Comparison of ENCODE assay signal across 1 cellular context in the genomic region with DNA sequence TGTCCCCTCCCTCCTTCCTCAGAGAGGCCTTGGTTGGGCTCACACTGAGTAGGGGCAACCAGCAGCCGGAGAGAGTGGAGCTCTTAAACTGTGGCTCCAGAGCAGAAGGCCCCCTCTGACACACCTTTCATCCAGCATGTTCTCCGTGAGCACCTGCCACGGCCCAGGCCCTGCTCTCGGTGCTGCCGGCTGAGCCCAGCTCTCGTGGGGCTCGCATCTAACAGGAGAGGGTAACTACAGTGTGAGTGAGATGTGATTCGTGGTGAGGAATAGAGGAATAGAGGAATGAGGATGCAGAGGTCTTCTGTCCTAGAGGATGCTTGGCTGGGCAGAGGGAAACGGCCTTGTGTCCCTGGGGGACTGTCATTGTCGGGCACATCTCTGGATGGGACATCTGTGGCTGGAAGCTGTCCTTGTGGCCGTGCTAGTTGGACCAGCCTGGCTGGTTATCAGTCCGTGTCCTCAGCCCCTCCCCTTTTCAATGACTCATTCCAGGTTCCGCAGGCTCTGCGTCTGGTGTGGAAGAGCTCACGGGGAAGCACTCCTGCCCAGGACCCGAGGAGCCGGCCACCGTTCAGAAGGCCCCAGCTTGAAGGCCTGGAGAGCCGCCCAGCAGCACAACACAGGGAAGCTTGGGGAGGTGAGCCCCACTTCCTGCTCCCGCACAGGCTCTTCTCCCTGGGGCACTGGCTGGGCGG.
TF ChIP-seq lines count a peak whose summit lies in the region.

No MANE protein-coding gene starts in this region.

TF ChIP-seq in GM23338, 12 proteins besides CTCF, POLR2A, EP300 and RAD21 (continued from another document):
- TF ChIP-seq, protein P1, sequence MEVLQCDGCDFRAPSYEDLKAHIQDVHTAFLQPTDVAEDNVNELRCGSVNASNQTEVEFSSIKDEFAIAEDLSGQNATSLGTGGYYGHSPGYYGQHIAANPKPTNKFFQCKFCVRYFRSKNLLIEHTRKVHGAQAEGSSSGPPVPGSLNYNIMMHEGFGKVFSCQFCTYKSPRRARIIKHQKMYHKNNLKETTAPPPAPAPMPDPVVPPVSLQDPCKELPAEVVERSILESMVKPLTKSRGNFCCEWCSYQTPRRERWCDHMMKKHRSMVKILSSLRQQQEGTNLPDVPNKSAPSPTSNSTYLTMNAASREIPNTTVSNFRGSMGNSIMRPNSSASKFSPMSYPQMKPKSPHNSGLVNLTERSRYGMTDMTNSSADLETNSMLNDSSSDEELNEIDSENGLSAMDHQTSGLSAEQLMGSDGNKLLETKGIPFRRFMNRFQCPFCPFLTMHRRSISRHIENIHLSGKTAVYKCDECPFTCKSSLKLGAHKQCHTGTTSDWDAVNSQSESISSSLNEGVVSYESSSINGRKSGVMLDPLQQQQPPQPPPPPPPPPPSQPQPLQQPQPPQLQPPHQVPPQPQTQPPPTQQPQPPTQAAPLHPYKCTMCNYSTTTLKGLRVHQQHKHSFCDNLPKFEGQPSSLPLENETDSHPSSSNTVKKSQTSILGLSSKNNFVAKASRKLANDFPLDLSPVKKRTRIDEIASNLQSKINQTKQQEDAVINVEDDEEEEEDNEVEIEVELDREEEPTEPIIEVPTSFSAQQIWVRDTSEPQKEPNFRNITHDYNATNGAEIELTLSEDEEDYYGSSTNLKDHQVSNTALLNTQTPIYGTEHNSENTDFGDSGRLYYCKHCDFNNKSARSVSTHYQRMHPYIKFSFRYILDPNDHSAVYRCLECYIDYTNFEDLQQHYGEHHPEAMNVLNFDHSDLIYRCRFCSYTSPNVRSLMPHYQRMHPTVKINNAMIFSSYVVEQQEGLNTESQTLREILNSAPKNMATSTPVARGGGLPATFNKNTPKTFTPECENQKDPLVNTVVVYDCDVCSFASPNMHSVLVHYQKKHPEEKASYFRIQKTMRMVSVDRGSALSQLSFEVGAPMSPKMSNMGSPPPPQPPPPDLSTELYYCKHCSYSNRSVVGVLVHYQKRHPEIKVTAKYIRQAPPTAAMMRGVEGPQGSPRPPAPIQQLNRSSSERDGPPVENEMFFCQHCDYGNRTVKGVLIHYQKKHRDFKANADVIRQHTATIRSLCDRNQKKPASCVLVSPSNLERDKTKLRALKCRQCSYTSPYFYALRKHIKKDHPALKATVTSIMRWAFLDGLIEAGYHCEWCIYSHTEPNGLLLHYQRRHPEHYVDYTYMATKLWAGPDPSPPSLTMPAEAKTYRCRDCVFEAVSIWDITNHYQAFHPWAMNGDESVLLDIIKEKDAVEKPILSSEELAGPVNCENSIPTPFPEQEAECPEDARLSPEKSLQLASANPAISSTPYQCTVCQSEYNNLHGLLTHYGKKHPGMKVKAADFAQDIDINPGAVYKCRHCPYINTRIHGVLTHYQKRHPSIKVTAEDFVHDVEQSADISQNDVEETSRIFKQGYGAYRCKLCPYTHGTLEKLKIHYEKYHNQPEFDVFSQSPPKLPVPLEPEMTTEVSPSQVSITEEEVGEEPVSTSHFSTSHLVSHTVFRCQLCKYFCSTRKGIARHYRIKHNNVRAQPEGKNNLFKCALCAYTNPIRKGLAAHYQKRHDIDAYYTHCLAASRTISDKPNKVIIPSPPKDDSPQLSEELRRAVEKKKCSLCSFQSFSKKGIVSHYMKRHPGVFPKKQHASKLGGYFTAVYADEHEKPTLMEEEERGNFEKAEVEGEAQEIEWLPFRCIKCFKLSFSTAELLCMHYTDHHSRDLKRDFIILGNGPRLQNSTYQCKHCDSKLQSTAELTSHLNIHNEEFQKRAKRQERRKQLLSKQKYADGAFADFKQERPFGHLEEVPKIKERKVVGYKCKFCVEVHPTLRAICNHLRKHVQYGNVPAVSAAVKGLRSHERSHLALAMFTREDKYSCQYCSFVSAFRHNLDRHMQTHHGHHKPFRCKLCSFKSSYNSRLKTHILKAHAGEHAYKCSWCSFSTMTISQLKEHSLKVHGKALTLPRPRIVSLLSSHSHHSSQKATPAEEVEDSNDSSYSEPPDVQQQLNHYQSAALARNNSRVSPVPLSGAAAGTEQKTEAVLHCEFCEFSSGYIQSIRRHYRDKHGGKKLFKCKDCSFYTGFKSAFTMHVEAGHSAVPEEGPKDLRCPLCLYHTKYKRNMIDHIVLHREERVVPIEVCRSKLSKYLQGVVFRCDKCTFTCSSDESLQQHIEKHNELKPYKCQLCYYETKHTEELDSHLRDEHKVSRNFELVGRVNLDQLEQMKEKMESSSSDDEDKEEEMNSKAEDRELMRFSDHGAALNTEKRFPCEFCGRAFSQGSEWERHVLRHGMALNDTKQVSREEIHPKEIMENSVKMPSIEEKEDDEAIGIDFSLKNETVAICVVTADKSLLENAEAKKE (CRISPR knock-in tag; IDR thresholded peaks at IDR 0.05): no peak
- no peak for TF ChIP-seq ZNF331 (CRISPR knock-in tag; IDR thresholded peaks at IDR 0.05; ENCODE audit: low read depth)
- TF ChIP-seq, protein P2, sequence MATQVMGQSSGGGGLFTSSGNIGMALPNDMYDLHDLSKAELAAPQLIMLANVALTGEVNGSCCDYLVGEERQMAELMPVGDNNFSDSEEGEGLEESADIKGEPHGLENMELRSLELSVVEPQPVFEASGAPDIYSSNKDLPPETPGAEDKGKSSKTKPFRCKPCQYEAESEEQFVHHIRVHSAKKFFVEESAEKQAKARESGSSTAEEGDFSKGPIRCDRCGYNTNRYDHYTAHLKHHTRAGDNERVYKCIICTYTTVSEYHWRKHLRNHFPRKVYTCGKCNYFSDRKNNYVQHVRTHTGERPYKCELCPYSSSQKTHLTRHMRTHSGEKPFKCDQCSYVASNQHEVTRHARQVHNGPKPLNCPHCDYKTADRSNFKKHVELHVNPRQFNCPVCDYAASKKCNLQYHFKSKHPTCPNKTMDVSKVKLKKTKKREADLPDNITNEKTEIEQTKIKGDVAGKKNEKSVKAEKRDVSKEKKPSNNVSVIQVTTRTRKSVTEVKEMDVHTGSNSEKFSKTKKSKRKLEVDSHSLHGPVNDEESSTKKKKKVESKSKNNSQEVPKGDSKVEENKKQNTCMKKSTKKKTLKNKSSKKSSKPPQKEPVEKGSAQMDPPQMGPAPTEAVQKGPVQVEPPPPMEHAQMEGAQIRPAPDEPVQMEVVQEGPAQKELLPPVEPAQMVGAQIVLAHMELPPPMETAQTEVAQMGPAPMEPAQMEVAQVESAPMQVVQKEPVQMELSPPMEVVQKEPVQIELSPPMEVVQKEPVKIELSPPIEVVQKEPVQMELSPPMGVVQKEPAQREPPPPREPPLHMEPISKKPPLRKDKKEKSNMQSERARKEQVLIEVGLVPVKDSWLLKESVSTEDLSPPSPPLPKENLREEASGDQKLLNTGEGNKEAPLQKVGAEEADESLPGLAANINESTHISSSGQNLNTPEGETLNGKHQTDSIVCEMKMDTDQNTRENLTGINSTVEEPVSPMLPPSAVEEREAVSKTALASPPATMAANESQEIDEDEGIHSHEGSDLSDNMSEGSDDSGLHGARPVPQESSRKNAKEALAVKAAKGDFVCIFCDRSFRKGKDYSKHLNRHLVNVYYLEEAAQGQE (IDR thresholded peaks at IDR 0.05; ENCODE audit: unreplicated experiment): no peak
- TF ChIP-seq ZNF114 (CRISPR knock-in tag; IDR thresholded peaks at IDR 0.05): no peak
- TF ChIP-seq NANOG (IDR thresholded peaks at IDR 0.05; ENCODE audit: borderline replicate concordance): no peak
- no peak for TF ChIP-seq STAT1 (IDR thresholded peaks at IDR 0.05; ENCODE audit: unreplicated experiment)
- TF ChIP-seq, protein P3, sequence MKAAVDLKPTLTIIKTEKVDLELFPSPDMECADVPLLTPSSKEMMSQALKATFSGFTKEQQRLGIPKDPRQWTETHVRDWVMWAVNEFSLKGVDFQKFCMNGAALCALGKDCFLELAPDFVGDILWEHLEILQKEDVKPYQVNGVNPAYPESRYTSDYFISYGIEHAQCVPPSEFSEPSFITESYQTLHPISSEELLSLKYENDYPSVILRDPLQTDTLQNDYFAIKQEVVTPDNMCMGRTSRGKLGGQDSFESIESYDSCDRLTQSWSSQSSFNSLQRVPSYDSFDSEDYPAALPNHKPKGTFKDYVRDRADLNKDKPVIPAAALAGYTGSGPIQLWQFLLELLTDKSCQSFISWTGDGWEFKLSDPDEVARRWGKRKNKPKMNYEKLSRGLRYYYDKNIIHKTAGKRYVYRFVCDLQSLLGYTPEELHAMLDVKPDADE (IDR thresholded peaks at IDR 0.05): no peak
- TF ChIP-seq JUNB (IDR thresholded peaks at IDR 0.05; ENCODE audit: unreplicated experiment): no peak
- TF ChIP-seq EZH2 (IDR thresholded peaks at IDR 0.05; ENCODE audit: low read depth, unreplicated experiment): no peak
- no peak for TF ChIP-seq POLR2AphosphoS5 (IDR thresholded peaks at IDR 0.05; ENCODE audit: low read depth)
- TF ChIP-seq EZH2phosphoT487 (IDR thresholded peaks at IDR 0.05; ENCODE audit: unreplicated experiment): no peak
